1 cellular context compared by ENCODE assay signal in the genomic region with DNA sequence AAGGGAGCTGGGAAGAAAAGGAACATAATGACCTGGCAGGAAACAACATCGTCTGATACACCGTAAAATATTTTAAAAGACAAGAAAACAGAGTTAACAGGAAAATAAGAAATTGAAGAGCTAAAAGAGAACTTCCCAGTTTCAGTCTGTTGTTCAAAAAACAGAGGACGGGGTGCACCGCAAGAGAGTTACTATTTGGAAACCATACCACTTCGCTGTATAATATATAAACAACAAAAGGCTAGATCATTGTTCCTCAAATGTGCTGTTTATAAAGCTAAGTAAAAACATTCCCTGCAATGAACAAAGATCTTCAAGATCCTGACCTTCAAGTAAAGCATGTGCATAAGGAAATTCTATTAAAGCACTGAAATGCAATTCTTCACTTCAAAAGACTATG.
TF ChIP-seq lines count a peak whose summit lies in the region.

No MANE protein-coding gene starts in this region.

TF ChIP-seq in HepG2, 621 proteins besides CTCF, POLR2A, EP300 and RAD21 (continued from another document):
- no peak for TF ChIP-seq KAT2B (IDR thresholded peaks at IDR 0.05; ENCODE audit: borderline replicate concordance, low read depth, low read length)
- no peak for TF ChIP-seq ZNF616 (CRISPR knock-in tag; IDR thresholded peaks at IDR 0.05; ENCODE audit: low read depth)
- no peak for TF ChIP-seq MAFF (IDR thresholded peaks at IDR 0.05; ENCODE audit: low read depth, low read length)
- TF ChIP-seq ZXDC (CRISPR knock-in tag; IDR thresholded peaks at IDR 0.05): no peak
- TF ChIP-seq KLF16 (CRISPR knock-in tag; IDR thresholded peaks at IDR 0.05): no peak
- no peak for TF ChIP-seq KLF12 (CRISPR knock-in tag; IDR thresholded peaks at IDR 0.05; ENCODE audit: borderline replicate concordance)
- TF ChIP-seq ZNF574 (CRISPR knock-in tag; IDR thresholded peaks at IDR 0.05): no peak
- TF ChIP-seq SP1 (IDR thresholded peaks at IDR 0.05): no peak
- TF ChIP-seq SP1 (CRISPR knock-in tag; IDR thresholded peaks at IDR 0.05): no peak
- TF ChIP-seq, protein P1, sequence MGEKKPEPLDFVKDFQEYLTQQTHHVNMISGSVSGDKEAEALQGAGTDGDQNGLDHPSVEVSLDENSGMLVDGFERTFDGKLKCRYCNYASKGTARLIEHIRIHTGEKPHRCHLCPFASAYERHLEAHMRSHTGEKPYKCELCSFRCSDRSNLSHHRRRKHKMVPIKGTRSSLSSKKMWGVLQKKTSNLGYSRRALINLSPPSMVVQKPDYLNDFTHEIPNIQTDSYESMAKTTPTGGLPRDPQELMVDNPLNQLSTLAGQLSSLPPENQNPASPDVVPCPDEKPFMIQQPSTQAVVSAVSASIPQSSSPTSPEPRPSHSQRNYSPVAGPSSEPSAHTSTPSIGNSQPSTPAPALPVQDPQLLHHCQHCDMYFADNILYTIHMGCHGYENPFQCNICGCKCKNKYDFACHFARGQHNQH (CRISPR knock-in tag; IDR thresholded peaks at IDR 0.05): no peak
- TF ChIP-seq KLF13 (CRISPR knock-in tag; IDR thresholded peaks at IDR 0.05): no peak
- no peak for TF ChIP-seq ZNF441 (CRISPR knock-in tag; IDR thresholded peaks at IDR 0.05; ENCODE audit: borderline replicate concordance)
